In the genomic region with DNA sequence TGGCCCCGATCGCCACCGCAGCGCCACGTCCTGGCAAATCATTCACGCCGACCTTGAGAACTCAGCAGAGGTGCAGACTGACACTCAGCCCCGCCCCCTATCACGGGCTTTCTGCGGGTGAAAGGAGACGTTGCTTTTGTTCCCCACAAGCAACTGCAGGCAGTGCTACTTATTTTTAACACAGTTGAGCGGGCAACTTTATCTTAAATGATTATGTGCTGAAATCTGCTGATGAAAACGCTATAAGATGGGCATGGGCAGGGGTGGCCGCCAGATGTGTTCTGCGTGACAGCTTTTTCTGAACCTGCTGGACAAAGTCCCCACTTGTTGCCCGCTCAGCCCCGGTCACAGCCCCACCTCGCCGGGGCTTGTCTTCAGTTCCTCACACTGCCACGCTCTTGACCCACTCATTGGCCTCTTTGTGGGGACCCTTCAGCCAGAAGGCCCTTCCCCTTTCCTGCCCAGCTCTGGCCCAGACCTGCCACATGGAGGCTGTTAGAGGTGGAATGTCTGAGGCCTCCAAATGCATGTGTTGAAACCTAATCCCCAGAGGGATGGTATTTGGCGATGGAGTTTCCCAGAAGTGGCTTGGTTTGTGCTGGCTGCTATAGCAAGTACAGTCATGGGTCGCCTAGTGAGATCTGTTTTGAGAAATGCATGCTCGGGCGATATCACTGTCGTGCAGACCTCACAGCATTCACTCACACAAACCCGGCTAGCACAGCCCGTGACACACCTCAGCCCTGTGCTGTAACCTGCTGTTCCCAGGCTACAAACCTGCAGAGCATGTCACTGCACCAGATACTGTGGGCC, we compare ENCODE assay signal across 8 cellular contexts. TPM values are rescaled to one million over a fixed set of nuclear protein-coding genes. Genes with fewer than 3 reads are reported as not detected.
DNase-seq lines count a peak whose midpoint lies in the region; ATAC-seq and TF ChIP-seq lines count a peak whose summit lies in the region.

No MANE protein-coding gene starts in this region.

- H3K9me3 ChIP-seq in SK-N-SH, result no peaks in the 10 kb centered on the region
- no peaks in the 10 kb centered on the region for H3K9me3 ChIP-seq in parathyroid adenoma (ENCODE audit: control insufficient read depth, low read length)

- TF ChIP-seq CTCF in SK-N-SH (IDR thresholded peaks at IDR 0.05), result no peak
- no peak for TF ChIP-seq CTCF in fibroblast of pulmonary artery (IDR thresholded peaks at IDR 0.05; ENCODE audit: low read length, missing control alignments)
- TF ChIP-seq CTCF in parathyroid adenoma (IDR thresholded peaks at IDR 0.05), result no peak
- TF ChIP-seq CTCF in GM10266 (IDR thresholded peaks at IDR 0.05; ENCODE audit: control insufficient read depth, insufficient read depth, low read depth, missing control alignments), result no peak

- H2AFZ ChIP-seq in SK-N-SH (ENCODE audit: low read depth) (no peak overlapping the region), parathyroid adenoma (peak overlapping the region; percentile 80)

- H3K9ac ChIP-seq in SK-N-SH (no peak overlapping the region), parathyroid adenoma (no peak overlapping the region)

- H3K4me2 ChIP-seq in SK-N-SH, result no peak overlapping the region
- H3K4me2 ChIP-seq in parathyroid adenoma (ENCODE audit: low read length), result peak overlapping the region; percentile 62

- no peaks in the 10 kb centered on the region for H3K27me3 ChIP-seq in SK-N-SH (ENCODE audit: insufficient read depth)
- no peaks in the 10 kb centered on the region for H3K27me3 ChIP-seq in parathyroid adenoma (ENCODE audit: control insufficient read depth, insufficient read depth, low read length)

- H3K4me3 ChIP-seq in SK-N-SH (ENCODE audit: low read depth in 2 of 2, low read length in 1 of 2) (no peak overlapping the region), fibroblast of pulmonary artery (replicated peaks; ENCODE audit: low read depth, low read length) (no peak overlapping the region), parathyroid adenoma (ENCODE audit: low read depth, low read length) (peak overlapping the region; percentile 44)

- H3K9me2 ChIP-seq in SK-N-SH, result no peaks in the 10 kb centered on the region

- H3K27ac ChIP-seq in SK-N-SH (ENCODE audit: low read depth in 2 of 2, low read length in 1 of 2) (no peak overlapping the region), parathyroid adenoma (no peak overlapping the region)

- H3F3A ChIP-seq in SK-N-SH (replicated peaks; ENCODE audit: insufficient read depth), result no peaks in the 10 kb centered on the region

- 73% methylated on average over 26 of the region's 27 CpGs for WGBS in SK-N-SH (ENCODE audit: low lambda C conversion rate)

- H3K36me3 ChIP-seq in SK-N-SH (replicated peaks in 1 of 2; ENCODE audit: control insufficient read depth in 1 of 2, insufficient read depth in 2 of 2, low read length in 1 of 2) (no peaks in the 10 kb centered on the region), parathyroid adenoma (ENCODE audit: control insufficient read depth, insufficient read depth, low read length) (no peaks in the 10 kb centered on the region)

- no peak for ATAC-seq in HG02678 (IDR thresholded peaks at IDR 0.05; ENCODE audit: unreplicated experiment)

- H3K79me2 ChIP-seq in SK-N-SH (ENCODE audit: insufficient read depth) (no peaks in the 10 kb centered on the region), parathyroid adenoma (no peaks in the 10 kb centered on the region)

- H3K4me1 ChIP-seq in SK-N-SH (ENCODE audit: control insufficient read depth in 1 of 2, insufficient read depth in 2 of 2, low read depth in 1 of 2, low read length in 1 of 2), result peaks cover 0 to 4% of the 10 kb centered on the region in 2 experiments; a peak in 1 of 4 replicates
- H3K4me1 ChIP-seq in parathyroid adenoma, result no peaks in the 10 kb centered on the region

- H4K20me1 ChIP-seq in SK-N-SH (ENCODE audit: insufficient read depth), result no peaks in the 10 kb centered on the region

- no peak for TF ChIP-seq RAD21 in SK-N-SH (IDR thresholded peaks at IDR 0.05; ENCODE audit: low read length)

- POLR2A ChIA-PET in SK-N-SH (lab: Yijun Ruan, JAX), result no interaction called here

- peak; percentile 69 for DNase-seq in EH (ENCODE audit: low read depth)
- DNase-seq in SK-N-SH, result peak; percentile 48
- peak; percentile 78 for DNase-seq in fibroblast of pulmonary artery (ENCODE audit: low read depth)
- no peak for DNase-seq in GM10266 (ENCODE audit: extremely low spot score)
- no peak for DNase-seq in foreskin melanocyte
- no peak for DNase-seq in stimulated activated CD4-positive, alpha-beta T cell treated with anti-CD3 and anti-CD28 coated beads, Interleukin-12 subunit alpha, Interleukin-12 subunit beta, amount 100 ng/mL, for 4 hours

- TF ChIP-seq EP300 in SK-N-SH (IDR thresholded peaks at IDR 0.05; ENCODE audit: borderline replicate concordance in 1 of 2, low read depth in 1 of 2, low read length in 1 of 2), result no peak

- CTCF ChIA-PET in SK-N-SH (lab: Yijun Ruan, JAX), result interaction anchor here (1.4 kb wide), 1 partner anchor 15 kb away, joined by 3 read pairs; no protein-coding TSS in a partner anchor

TF ChIP-seq in SK-N-SH, 30 proteins besides CTCF, POLR2A, EP300 and RAD21:
- TF ChIP-seq YY1 (IDR thresholded peaks at IDR 0.05; ENCODE audit: low read depth) (no peak), JUND (IDR thresholded peaks at IDR 0.05) (no peak), EZH2phosphoT487 (IDR thresholded peaks at IDR 0.05; ENCODE audit: borderline replicate concordance, low read depth) (no peak), TCF12 (IDR thresholded peaks at IDR 0.05) (no peak), GABPA (IDR thresholded peaks at IDR 0.05; ENCODE audit: low read depth) (no peak), FOXM1 (IDR thresholded peaks at IDR 0.05; ENCODE audit: low read depth) (no peak), MXI1 (IDR thresholded peaks at IDR 0.05; ENCODE audit: low read depth, low read length) (no peak), SMC3 (IDR thresholded peaks at IDR 0.05; ENCODE audit: low read depth, low read length) (no peak), FOSL2 (IDR thresholded peaks at IDR 0.05; ENCODE audit: borderline replicate concordance, low read depth) (no peak), POLR2AphosphoS5 (IDR thresholded peaks at IDR 0.05; ENCODE audit: low read depth, low read length) (no peak)

RNA-seq across cellular contexts. Expression of gene PDXK, which starts 15.7 kb away (rescaled TPM):
- polyA plus RNA-seq in SK-N-SH (2012; rRNA removed), result 85.7 and 89.2 TPM in 2 replicates
- 49.7 and 63.0 TPM in 2 replicates for polyA plus RNA-seq in SK-N-SH (2012; cell fraction: cytosol; rRNA removed)
- polyA plus RNA-seq in SK-N-SH (2012; cell fraction: nucleus; rRNA removed), result 110 and 138 TPM in 2 replicates

RNA-seq across cellular contexts. Expression of gene RRP1B, which starts 43.9 kb away (rescaled TPM):
- polyA plus RNA-seq in SK-N-SH (2012; rRNA removed), result 9.6 and 10.4 TPM in 2 replicates
- 8.6 and 10.1 TPM in 2 replicates for polyA plus RNA-seq in SK-N-SH (2012; cell fraction: cytosol; rRNA removed)
- polyA plus RNA-seq in SK-N-SH (2012; cell fraction: nucleus; rRNA removed), result 11.7 and 12.3 TPM in 2 replicates

RNA-seq across cellular contexts. Expression of gene HSF2BP, which starts 44.0 kb away (rescaled TPM):
- 1.1 TPM in 2 replicates for polyA plus RNA-seq in SK-N-SH (2012; rRNA removed)
- 1.1 and 1.7 TPM in 2 replicates for polyA plus RNA-seq in SK-N-SH (2012; cell fraction: cytosol; rRNA removed)
- 1.0 and 1.3 TPM in 2 replicates for polyA plus RNA-seq in SK-N-SH (2012; cell fraction: nucleus; rRNA removed)

Comparison
In these comparisons a context has a peak if more than half of its experiments do, and no peak if none do; other contexts are left out.
1. DNase-seq: peak in EH (single experiment), SK-N-SH (single experiment) and fibroblast of pulmonary artery (single experiment); none in GM10266 (single experiment), foreskin melanocyte (single experiment) and stimulated activated CD4-positive, alpha-beta T cell treated with anti-CD3 and anti-CD28 coated beads, Interleukin-12 subunit alpha, Interleukin-12 subunit beta, amount 100 ng/mL, for 4 hours (single experiment).